Comparison of ENCODE assay signal across 8 cellular contexts in the genomic region with DNA sequence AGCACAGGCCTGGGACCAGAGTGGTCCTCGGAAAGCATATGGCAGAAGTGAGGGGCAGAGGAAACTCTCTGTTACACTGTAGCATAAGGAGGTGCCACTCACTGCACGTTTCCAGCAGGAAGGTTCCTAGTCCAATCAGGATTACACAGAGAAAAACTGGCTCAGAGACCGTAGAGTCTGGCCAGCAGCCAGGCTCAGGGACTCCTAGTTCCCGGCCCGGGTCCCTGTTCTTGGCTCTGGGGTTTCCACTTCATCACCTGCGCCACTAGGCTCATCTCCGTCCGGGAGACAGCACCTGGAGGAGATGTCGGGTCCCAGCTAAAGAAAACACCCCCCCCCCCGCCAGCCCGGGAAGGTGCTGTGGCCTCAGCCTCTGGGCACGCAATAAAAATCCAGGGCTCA. TPM values are rescaled to one million over a fixed set of nuclear protein-coding genes. Genes with fewer than 3 reads are reported as not detected.
DNase-seq lines count a peak whose midpoint lies in the region; ATAC-seq and TF ChIP-seq lines count a peak whose summit lies in the region.

No MANE protein-coding gene starts in this region.

- H3K4ac ChIP-seq in neuronal stem cell (ENCODE audit: low read length): no peak overlapping the region

- H3K79me1 ChIP-seq in neuronal stem cell (ENCODE audit: low read depth, low read length): peaks cover 12% of the 10 kb centered on the region

- no peak for TF ChIP-seq CTCF in HL-60 (IDR thresholded peaks at IDR 0.05; ENCODE audit: insufficient read depth, low read length)
- TF ChIP-seq CTCF in VCaP (conservative IDR thresholded peaks at IDR 0.05): no peak
- no peak for TF ChIP-seq CTCF in foreskin fibroblast (IDR thresholded peaks at IDR 0.05; ENCODE audit: low read depth, low read length)

- H3K27ac ChIP-seq in BLaER1 (peak overlapping the region; percentile 94), HL-60 (replicated peaks) (peak overlapping the region; percentile 74), VCaP (peak overlapping the region; percentile 96), neuronal stem cell (replicated peaks; ENCODE audit: low read length) (no peak overlapping the region)

- H2BK12ac ChIP-seq in neuronal stem cell (ENCODE audit: low read length): no peak overlapping the region

- no peak overlapping the region for H4K91ac ChIP-seq in neuronal stem cell (ENCODE audit: low read depth, low read length, poor library complexity)

- H3K9me3 ChIP-seq in BLaER1 (peaks cover 6% of the 10 kb centered on the region), neuronal stem cell (replicated peaks in 1 of 2; ENCODE audit: control insufficient read depth in 2 of 2, insufficient read depth in 1 of 2, low read depth in 1 of 2, low read length in 2 of 2) (no peaks in the 10 kb centered on the region)

- H4K8ac ChIP-seq in neuronal stem cell (ENCODE audit: low read depth, low read length): no peak overlapping the region

- H3K23ac ChIP-seq in neuronal stem cell (ENCODE audit: low read depth, low read length, poor library complexity): no peak overlapping the region

- WGBS in neuronal stem cell (ENCODE audit: extremely low coverage in 2 of 2, insufficient read length in 2 of 2, insufficient replicate concordance in 1 of 2), 2 donors: no CpG with 5 or more reads among the region's 12 CpGs

- peaks cover 51% of the 10 kb centered on the region for H4K20me1 ChIP-seq in BLaER1

- H3K9ac ChIP-seq in BLaER1 (peak overlapping the region; percentile 94), neuronal stem cell (ENCODE audit: low read depth, low read length, poor library complexity) (peak overlapping the region; percentile 64)

- H2BK120ac ChIP-seq in neuronal stem cell (ENCODE audit: low read depth, low read length): no peak overlapping the region

- H2BK15ac ChIP-seq in neuronal stem cell (ENCODE audit: low read length): peak overlapping the region; percentile 9

- no peak overlapping the region for H2BK5ac ChIP-seq in neuronal stem cell (ENCODE audit: low read length)

- DNase-seq in HL-60 (ENCODE audit: low read depth in 1 of 2, low spot score in 1 of 2) (peak in 1 of 2 experiments; percentile 12), foreskin fibroblast (peak; percentile 29 to 66), neuronal stem cell (ENCODE audit: low spot score) (no peak), mesenteric fat pad (ENCODE audit: low spot score) (no peak), NOMO-1 (lab: John Stamatoyannopoulos, UW; ENCODE audit: unreplicated experiment in 2 of 2) (no peak)

- H3K36me3 ChIP-seq in BLaER1 (peaks cover 37% of the 10 kb centered on the region), neuronal stem cell (replicated peaks in 1 of 2; ENCODE audit: control insufficient read depth in 2 of 2, insufficient read depth in 2 of 2, low read length in 2 of 2) (peaks cover 16 to 20% of the 10 kb centered on the region in 2 donors)

- H3K4me3 ChIP-seq in BLaER1: peak overlapping the region; percentile 88
- H3K4me3 ChIP-seq in HL-60 (replicated peaks; ENCODE audit: insufficient read depth, low read length): peak overlapping the region; percentile 77
- H3K4me3 ChIP-seq in foreskin fibroblast (ENCODE audit: low read depth in 1 of 2, low read length in 2 of 2): peak overlapping the region; percentile 62 to 75
- peak overlapping the region; percentile 63 to 92 for H3K4me3 ChIP-seq in neuronal stem cell (ENCODE audit: low read length in 2 of 2)

- H3K14ac ChIP-seq in neuronal stem cell (ENCODE audit: low read length): no peak overlapping the region

- H2AFZ ChIP-seq in neuronal stem cell (ENCODE audit: low read length): peak overlapping the region; percentile 94

- ATAC-seq in GM18861 (IDR thresholded peaks at IDR 0.05; ENCODE audit: unreplicated experiment): no peak

- H3K4me2 ChIP-seq in BLaER1 (peak overlapping the region; percentile 98), neuronal stem cell (ENCODE audit: insufficient read depth, low read length, poor library complexity, severe bottlenecking) (peak overlapping the region; percentile 95)

- H2AK5ac ChIP-seq in neuronal stem cell (ENCODE audit: low read depth, low read length): peak overlapping the region; percentile 96

- peak overlapping the region; percentile 44 for H3K18ac ChIP-seq in neuronal stem cell (ENCODE audit: low read length)

- no peaks in the 10 kb centered on the region for H3K27me3 ChIP-seq in BLaER1
- H3K27me3 ChIP-seq in HL-60 (ENCODE audit: insufficient read depth, poor library complexity, severe bottlenecking): no peaks in the 10 kb centered on the region
- H3K27me3 ChIP-seq in neuronal stem cell (ENCODE audit: control insufficient read depth in 3 of 3, insufficient read depth in 3 of 3, low read depth in 1 of 3, low read length in 3 of 3): no peaks in the 10 kb centered on the region

- H3K4me1 ChIP-seq in BLaER1 (peaks cover 32% of the 10 kb centered on the region), neuronal stem cell (ENCODE audit: control insufficient read depth in 2 of 2, insufficient read depth in 1 of 2, low read depth in 1 of 2, low read length in 2 of 2) (peaks cover 10 to 14% of the 10 kb centered on the region in 2 donors)

RNA-seq across cellular contexts. Expression of a gene that starts 1.1 kb away (rescaled TPM):
- 35.3 TPM for polyA plus RNA-seq in neuronal stem cell (2013, experiment 1 of 2)
- polyA plus RNA-seq in neuronal stem cell (2013, experiment 2 of 2): 37.1 TPM
- total RNA-seq in mesenteric fat pad: 27.0 TPM

RNA-seq across cellular contexts. Expression of a gene that starts 34.5 kb away (rescaled TPM):
- polyA plus RNA-seq in neuronal stem cell (2013, experiment 1 of 2): 13.7 TPM
- polyA plus RNA-seq in neuronal stem cell (2013, experiment 2 of 2): 13.8 TPM
- total RNA-seq in mesenteric fat pad: 305 TPM

RNA-seq across cellular contexts. Expression of a gene that starts 42.7 kb away (rescaled TPM):
- polyA plus RNA-seq in neuronal stem cell (2013, experiment 1 of 2): 14.6 TPM
- polyA plus RNA-seq in neuronal stem cell (2013, experiment 2 of 2): 12.4 TPM
- 11.5 TPM for total RNA-seq in mesenteric fat pad

Comparison
In these comparisons a context has a peak if more than half of its experiments do, and no peak if none do; other contexts are left out.
1. DNase-seq: peak in foreskin fibroblast (2 of 2); none in neuronal stem cell (single experiment), mesenteric fat pad (single experiment) and NOMO-1 (0 of 2).
2. Peak in every context shown above with its lines, with median percentiles within 50 percentile points of each other: H3K4me3 ChIP-seq.